In the genomic region with DNA sequence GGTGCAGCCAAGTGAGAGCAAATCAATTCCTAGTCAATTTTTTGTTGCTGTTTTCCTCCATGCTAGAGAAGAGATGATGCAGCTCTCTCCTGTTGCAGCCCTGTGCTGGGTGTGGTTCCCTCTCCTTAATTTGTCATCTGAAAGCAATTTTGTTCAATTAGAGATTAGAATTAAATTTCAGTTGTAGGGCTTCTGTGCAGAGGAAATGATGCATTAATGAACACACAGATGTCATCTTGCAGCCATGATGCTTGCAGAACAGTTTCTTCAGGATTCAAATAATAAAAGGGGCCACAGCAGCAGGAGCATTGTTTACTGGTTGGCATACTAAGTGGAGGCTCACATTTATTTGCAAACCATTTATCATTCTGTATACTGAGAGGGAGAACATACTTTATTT, we compare ENCODE assay signal across 18 cellular contexts.
DNase-seq lines count a peak whose midpoint lies in the region; ATAC-seq and TF ChIP-seq lines count a peak whose summit lies in the region.
"Had no signal": no experiment of that assay in that cellular context is flagged by ENCODE, and none has a peak within 500 bp of the region (broad histone marks: within the 10 kb centered on the region; RNA-seq: fewer than 3 reads in every experiment).

No MANE protein-coding gene starts in this region.

- H3K36me3 Mint-ChIP-seq in glutamatergic neuron (ENCODE audit: unreplicated experiment): no peaks in the 10 kb centered on the region

- peak; percentile 5 for DNase-seq in GM04504 (ENCODE audit: low read depth)
- DNase-seq in NCI-H146 treated with DMSO at 0.1 percent for 48 hours (lab: John Stamatoyannopoulos, UW; ENCODE audit: unreplicated experiment): peak; percentile 88
- peak; percentile 97 for DNase-seq in NCI-H748 (lab: John Stamatoyannopoulos, UW; ENCODE audit: unreplicated experiment)
- no peak for DNase-seq in glutamatergic neuron
- no peak for DNase-seq in stimulated activated naive CD8-positive, alpha-beta T cell treated with anti-CD3 and anti-CD28 coated beads, Interleukin-15, amount 100 ng/mL, for 72 hours
- no peak for DNase-seq in RPMI8226
- DNase-seq: activated CD4-positive, alpha-beta T cell treated with anti-CD3 and anti-CD28 coated beads for 1 hour; activated naive CD4-positive, alpha-beta T cell treated with anti-CD3 and anti-CD28 coated beads, Interleukin-2, amount 50 U/mL, for 16 hours; aorta; effector CD4-positive, alpha-beta T cell; erythroblast; kidney; NCI-H2227 treated with DMSO at 0.1 percent for 48 hours; stimulated activated CD4-positive, alpha-beta T cell treated with anti-CD3 and anti-CD28 coated beads, Interleukin-4, amount 100 ng/mL, for 1 hour; stimulated activated naive CD8-positive, alpha-beta T cell treated with anti-CD3 and anti-CD28 coated beads, Interleukin-15, Interleukin-2, amounts not matched to agents 100 U/mL and 50 U/mL, for 24 hours had no signal

- peaks cover 3% of the 10 kb centered on the region for H3K27me3 Mint-ChIP-seq in glutamatergic neuron (ENCODE audit: unreplicated experiment)
- H3K27me3 Mint-ChIP-seq in stimulated activated naive CD8-positive, alpha-beta T cell treated with anti-CD3 and anti-CD28 coated beads, Interleukin-15, amount 100 ng/mL, for 72 hours: peaks cover 16% of the 10 kb centered on the region
- H3K27me3 Mint-ChIP-seq: B cell had no signal

- H3K9me3 Mint-ChIP-seq in glutamatergic neuron (ENCODE audit: unreplicated experiment): peaks cover 5% of the 10 kb centered on the region
- H3K9me3 Mint-ChIP-seq in stimulated activated naive CD8-positive, alpha-beta T cell treated with anti-CD3 and anti-CD28 coated beads, Interleukin-15, amount 100 ng/mL, for 72 hours: no peaks in the 10 kb centered on the region

- ATAC-seq in stimulated activated naive CD8-positive, alpha-beta T cell treated with anti-CD3 and anti-CD28 coated beads, Interleukin-15, amount 100 ng/mL, for 72 hours: no peak
- no peak for ATAC-seq in GM21390 (IDR thresholded peaks at IDR 0.05; ENCODE audit: unreplicated experiment)
- ATAC-seq: gastroesophageal sphincter; stimulated activated naive CD8-positive, alpha-beta T cell treated with anti-CD3 and anti-CD28 coated beads, Interleukin-15, Interleukin-2, amounts not matched to agents 100 U/mL and 50 U/mL, for 24 hours had no signal

- H3K4me3 Mint-ChIP-seq in glutamatergic neuron (ENCODE audit: unreplicated experiment): peak overlapping the region; percentile 23
- no peak overlapping the region for H3K4me3 Mint-ChIP-seq in stimulated activated naive CD8-positive, alpha-beta T cell treated with anti-CD3 and anti-CD28 coated beads, Interleukin-15, amount 100 ng/mL, for 72 hours
- H3K4me3 Mint-ChIP-seq: B cell had no signal

- TF ChIP-seq CTCF in glutamatergic neuron (IDR thresholded peaks at IDR 0.05; ENCODE audit: partially characterized antibody, unreplicated experiment): no peak

- H3K4me1 Mint-ChIP-seq in glutamatergic neuron (ENCODE audit: low read depth, unreplicated experiment): peaks cover 47% of the 10 kb centered on the region
- H3K4me1 Mint-ChIP-seq in stimulated activated naive CD8-positive, alpha-beta T cell treated with anti-CD3 and anti-CD28 coated beads, Interleukin-15, amount 100 ng/mL, for 72 hours: no peaks in the 10 kb centered on the region

- H3K27ac Mint-ChIP-seq in glutamatergic neuron (ENCODE audit: unreplicated experiment): peak overlapping the region; percentile 53
- H3K27ac Mint-ChIP-seq in stimulated activated naive CD8-positive, alpha-beta T cell treated with anti-CD3 and anti-CD28 coated beads, Interleukin-15, amount 100 ng/mL, for 72 hours: no peak overlapping the region
- H3K27ac Mint-ChIP-seq: B cell had no signal

Comparison
In these comparisons a context has a peak if more than half of its experiments do, and no peak if none do; other contexts are left out.
1. DNase-seq: peak in GM04504 (single experiment), NCI-H146 treated with DMSO at 0.1 percent for 48 hours (single experiment) and NCI-H748 (single experiment); none in glutamatergic neuron (single experiment), stimulated activated naive CD8-positive, alpha-beta T cell treated with anti-CD3 and anti-CD28 coated beads, Interleukin-15, amount 100 ng/mL, for 72 hours (0 of 2) and RPMI8226 (single experiment).